ENCODE assay signal across 1 cellular context in genomic region chrX:30979271-30979670, GRCh38.
TF ChIP-seq lines count a peak whose summit lies in the region.

No MANE protein-coding gene starts in this region.

TF ChIP-seq in HepG2, 621 proteins besides CTCF, POLR2A, EP300 and RAD21 (continued from another document and continues in another):
- TF ChIP-seq REST (IDR thresholded peaks at IDR 0.05; ENCODE audit: borderline replicate concordance in 1 of 2, low read depth in 1 of 2, low read length in 2 of 2) (no peak), ETV5 (CRISPR knock-in tag; IDR thresholded peaks at IDR 0.05; ENCODE audit: borderline replicate concordance) (no peak), PAXIP1 (CRISPR knock-in tag; conservative IDR thresholded peaks at IDR 0.05) (peak; percentile 81), SRSF9 (IDR thresholded peaks at IDR 0.05; ENCODE audit: borderline replicate concordance, insufficient read depth, low read depth, low read length, poor library complexity, severe bottlenecking) (no peak), HDAC2 (CRISPR knock-in tag; IDR thresholded peaks at IDR 0.05) (0 out of 2 replicates have a peak, but pooled peaks have one; percentile 37), MIXL1 (CRISPR knock-in tag; IDR thresholded peaks at IDR 0.05) (0 out of 2 replicates have a peak, but pooled peaks have one; percentile 17), SOX5 (CRISPR knock-in tag; IDR thresholded peaks at IDR 0.05; ENCODE audit: borderline replicate concordance) (peak; percentile 24; the same call in 1 of the 2 replicates), LBX2 (CRISPR knock-in tag; IDR thresholded peaks at IDR 0.05; ENCODE audit: borderline replicate concordance) (no peak), LCORL (IDR thresholded peaks at IDR 0.05) (no peak), LCORL (CRISPR knock-in tag; IDR thresholded peaks at IDR 0.05) (no peak), ZNF232 (CRISPR knock-in tag; IDR thresholded peaks at IDR 0.05; ENCODE audit: borderline replicate concordance) (no peak), PATZ1 (CRISPR knock-in tag; IDR thresholded peaks at IDR 0.05) (peak; percentile 80), CEBPG (CRISPR knock-in tag; IDR thresholded peaks at IDR 0.05) (0 out of 2 replicates have a peak, but pooled peaks have one; percentile 4), PRPF4 (IDR thresholded peaks at IDR 0.05; ENCODE audit: low read depth, low read length, poor library complexity, severe bottlenecking) (no peak), ZNF850 (CRISPR knock-in tag; conservative IDR thresholded peaks at IDR 0.05) (no peak), ZNF10 (CRISPR knock-in tag; IDR thresholded peaks at IDR 0.05; ENCODE audit: borderline replicate concordance, low read depth) (no peak), ZNF570 (CRISPR knock-in tag; IDR thresholded peaks at IDR 0.05; ENCODE audit: borderline replicate concordance) (no peak), NCOA2 (CRISPR knock-in tag; IDR thresholded peaks at IDR 0.05) (no peak), ISL2 (CRISPR knock-in tag; IDR thresholded peaks at IDR 0.05) (0 out of 2 replicates have a peak, but pooled peaks have one; percentile 26), SNAPC5 (CRISPR knock-in tag; IDR thresholded peaks at IDR 0.05; ENCODE audit: borderline replicate concordance) (no peak), ZFP36L1 (CRISPR knock-in tag; IDR thresholded peaks at IDR 0.05) (no peak), ZFP91 (CRISPR knock-in tag; IDR thresholded peaks at IDR 0.05; ENCODE audit: borderline replicate concordance) (no peak), CREM (IDR thresholded peaks at IDR 0.05) (0 out of 2 replicates have a peak, but pooled peaks have one; percentile 18), CREM (CRISPR knock-in tag; IDR thresholded peaks at IDR 0.05) (no peak), ZMYM4 (CRISPR knock-in tag; IDR thresholded peaks at IDR 0.05) (0 out of 2 replicates have a peak, but pooled peaks have one; percentile 27), FOXC1 (CRISPR knock-in tag; IDR thresholded peaks at IDR 0.05; ENCODE audit: borderline replicate concordance) (no peak), ARID5B (CRISPR knock-in tag; IDR thresholded peaks at IDR 0.05) (0 out of 2 replicates have a peak, but pooled peaks have one; percentile 22), ZNF431 (CRISPR knock-in tag; IDR thresholded peaks at IDR 0.05; ENCODE audit: borderline replicate concordance, low read depth) (no peak), POGZ (CRISPR knock-in tag; IDR thresholded peaks at IDR 0.05) (peak; percentile 59; the same call in 1 of the 2 replicates), ZNF614 (CRISPR knock-in tag; IDR thresholded peaks at IDR 0.05; ENCODE audit: borderline replicate concordance) (no peak), NR0B2 (CRISPR knock-in tag; IDR thresholded peaks at IDR 0.05) (no peak), ZBTB39 (CRISPR knock-in tag; IDR thresholded peaks at IDR 0.05) (no peak), ZNF225 (CRISPR knock-in tag; IDR thresholded peaks at IDR 0.05) (no peak), KDM3A (CRISPR knock-in tag; IDR thresholded peaks at IDR 0.05; ENCODE audit: low read depth) (no peak), TARDBP (CRISPR knock-in tag; IDR thresholded peaks at IDR 0.05) (no peak), ZNF710 (CRISPR knock-in tag; IDR thresholded peaks at IDR 0.05; ENCODE audit: borderline replicate concordance) (no peak), NCOR1 (IDR thresholded peaks at IDR 0.05; ENCODE audit: borderline replicate concordance, low read length) (peak; percentile 54; the same call in 1 of the 2 replicates), ARNT (IDR thresholded peaks at IDR 0.05) (no peak), NR1H2 (CRISPR knock-in tag; IDR thresholded peaks at IDR 0.05; ENCODE audit: borderline replicate concordance, low read depth) (no peak)
